ENCODE assay signal across 1 cellular context in the genomic region with DNA sequence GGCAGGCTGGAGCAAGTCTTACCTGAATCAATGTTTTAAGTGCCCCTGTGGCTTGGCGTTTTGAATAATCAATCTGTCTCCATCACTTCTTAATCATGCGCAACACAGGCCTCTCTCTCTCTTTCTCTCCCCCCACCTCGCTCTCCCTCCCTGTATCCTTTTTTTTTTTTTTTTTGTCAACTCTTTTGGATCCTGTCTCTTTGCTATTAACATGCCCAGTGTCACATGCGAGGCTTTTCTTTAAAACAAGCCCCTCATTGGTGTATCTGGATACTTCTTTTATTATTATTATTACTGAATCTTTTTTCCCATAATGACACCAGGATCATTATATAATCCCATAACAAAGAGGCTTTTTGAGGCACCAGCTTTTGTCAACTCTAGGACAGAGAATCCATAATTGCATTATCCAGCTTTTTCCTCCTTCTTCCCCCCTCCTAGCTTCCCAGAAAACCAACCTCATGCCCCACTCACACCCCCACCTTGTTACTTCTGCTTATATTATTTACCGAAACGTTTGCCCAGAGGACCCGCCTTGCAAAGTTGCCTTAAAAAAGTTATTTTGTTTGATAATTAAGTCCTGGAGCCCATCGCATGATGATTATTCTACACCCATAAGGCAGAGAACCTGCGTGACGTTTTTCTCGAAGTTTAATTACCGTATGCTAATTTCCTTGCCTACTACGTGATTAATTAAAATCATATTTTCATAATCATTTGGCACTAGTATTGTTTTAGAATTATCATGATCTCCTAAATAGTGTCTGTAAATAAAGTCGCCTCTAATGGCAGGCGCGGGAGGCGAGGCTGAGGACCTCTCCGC.
TF ChIP-seq lines count a peak whose summit lies in the region.

No MANE protein-coding gene starts in this region.

TF ChIP-seq in HEK293, 187 proteins besides CTCF, POLR2A, EP300 and RAD21 (continued from another document):
- TF ChIP-seq, protein P1, sequence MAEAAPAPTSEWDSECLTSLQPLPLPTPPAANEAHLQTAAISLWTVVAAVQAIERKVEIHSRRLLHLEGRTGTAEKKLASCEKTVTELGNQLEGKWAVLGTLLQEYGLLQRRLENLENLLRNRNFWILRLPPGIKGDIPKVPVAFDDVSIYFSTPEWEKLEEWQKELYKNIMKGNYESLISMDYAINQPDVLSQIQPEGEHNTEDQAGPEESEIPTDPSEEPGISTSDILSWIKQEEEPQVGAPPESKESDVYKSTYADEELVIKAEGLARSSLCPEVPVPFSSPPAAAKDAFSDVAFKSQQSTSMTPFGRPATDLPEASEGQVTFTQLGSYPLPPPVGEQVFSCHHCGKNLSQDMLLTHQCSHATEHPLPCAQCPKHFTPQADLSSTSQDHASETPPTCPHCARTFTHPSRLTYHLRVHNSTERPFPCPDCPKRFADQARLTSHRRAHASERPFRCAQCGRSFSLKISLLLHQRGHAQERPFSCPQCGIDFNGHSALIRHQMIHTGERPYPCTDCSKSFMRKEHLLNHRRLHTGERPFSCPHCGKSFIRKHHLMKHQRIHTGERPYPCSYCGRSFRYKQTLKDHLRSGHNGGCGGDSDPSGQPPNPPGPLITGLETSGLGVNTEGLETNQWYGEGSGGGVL (tag by site-specific recombination; IDR thresholded peaks at IDR 0.05): peak; percentile 25; the same call in 1 of the 2 replicates
- TF ChIP-seq ZBTB20 (tag by site-specific recombination; IDR thresholded peaks at IDR 0.05) (no peak), ZNF239 (tag by site-specific recombination; IDR thresholded peaks at IDR 0.05) (no peak), ZNF366 (tag by site-specific recombination; conservative IDR thresholded peaks at IDR 0.05) (no peak), REPIN1 (tag by site-specific recombination; IDR thresholded peaks at IDR 0.05; ENCODE audit: low read depth) (no peak), ZFHX2 (tag by site-specific recombination; conservative IDR thresholded peaks at IDR 0.05) (no peak), ZNF214 (tag by site-specific recombination; IDR thresholded peaks at IDR 0.05; ENCODE audit: borderline replicate concordance) (0 out of 2 replicates have a peak, but pooled peaks have one; percentile 9), GLIS2 (tag by site-specific recombination; IDR thresholded peaks at IDR 0.05) (no peak), KLF8 (tag by site-specific recombination; IDR thresholded peaks at IDR 0.05) (no peak), ZNF560 (tag by site-specific recombination; IDR thresholded peaks at IDR 0.05; ENCODE audit: borderline replicate concordance) (no peak), GFI1B (tag by site-specific recombination; IDR thresholded peaks at IDR 0.05) (0 out of 2 replicates have a peak, but pooled peaks have one; percentile 9), ZNF501 (tag by site-specific recombination; IDR thresholded peaks at IDR 0.05) (0 out of 2 replicates have a peak, but pooled peaks have one; percentile 27), ZNF558 (tag by site-specific recombination; IDR thresholded peaks at IDR 0.05) (0 out of 2 replicates have a peak, but pooled peaks have one; percentile 11), ZNF335 (tag by site-specific recombination; conservative IDR thresholded peaks at IDR 0.05) (peak; percentile 99)
- TF ChIP-seq, protein P2, sequence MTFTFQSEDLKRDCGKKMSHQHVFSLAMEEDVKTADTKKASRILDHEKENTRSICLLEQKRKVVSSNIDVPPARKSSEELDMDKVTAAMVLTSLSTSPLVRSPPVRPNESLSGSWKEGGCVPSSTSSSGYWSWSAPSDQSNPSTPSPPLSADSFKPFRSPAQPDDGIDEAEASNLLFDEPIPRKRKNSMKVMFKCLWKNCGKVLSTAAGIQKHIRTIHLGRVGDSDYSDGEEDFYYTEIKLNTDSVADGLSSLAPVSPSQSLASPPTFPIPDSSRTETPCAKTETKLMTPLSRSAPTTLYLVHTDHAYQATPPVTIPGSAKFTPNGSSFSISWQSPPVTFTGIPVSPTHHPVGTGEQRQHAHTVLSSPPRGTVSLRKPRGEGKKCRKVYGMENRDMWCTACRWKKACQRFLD (tag by site-specific recombination; IDR thresholded peaks at IDR 0.05): no peak
TF ChIP-seq in HEK293: peak in this region for 11.
